8 cellular contexts compared by ENCODE assay signal in the genomic region with DNA sequence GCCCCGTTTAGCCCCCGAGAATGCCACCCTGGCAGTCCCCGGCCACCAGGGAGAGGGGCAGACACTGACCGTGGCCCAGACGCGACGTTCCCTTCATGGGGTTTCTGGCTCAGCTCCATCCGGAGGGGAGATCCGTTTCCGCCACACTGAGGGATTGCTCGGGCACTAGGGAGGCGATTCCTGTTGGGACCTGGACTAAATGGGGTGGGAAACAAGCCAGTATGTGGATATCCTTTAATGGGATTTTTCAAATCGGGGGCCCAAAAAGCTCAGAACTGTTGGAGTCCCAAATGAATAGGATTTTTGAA. TPM values are rescaled to one million over a fixed set of nuclear protein-coding genes. Genes with fewer than 3 reads are reported as not detected.
DNase-seq lines count a peak whose midpoint lies in the region; ATAC-seq, FAIRE-seq and TF ChIP-seq lines count a peak whose summit lies in the region.
"Not testable (repeated sequence)": the region's sequence is repeated elsewhere in the genome, so short reads cannot be mapped to it uniquely, and the experiment has no call there.

No MANE protein-coding gene starts in this region.

- not testable (repeated sequence) for H3K79me2 ChIP-seq in H1 (ENCODE audit: control insufficient read depth in 1 of 2, insufficient read depth in 2 of 2, low read length in 2 of 2)

- H4K91ac ChIP-seq in H1 (replicated peaks; ENCODE audit: insufficient read length, low read length) = not testable (repeated sequence)

- peak overlapping the region; percentile 68 to 93 for H3K27ac Mint-ChIP-seq in activated naive CD4-positive, alpha-beta T cell treated with anti-CD3 and anti-CD28 coated beads, Interleukin-2, amount 50 U/mL, for 72 hours
- H3K27ac Mint-ChIP-seq in nephron; stimulated activated naive CD8-positive, alpha-beta T cell treated with anti-CD3 and anti-CD28 coated beads, Interleukin-15, Interleukin-2, amounts not matched to agents 100 ng/mL and 50 ng/mL, for 24 hours: not testable (repeated sequence)

- not testable (repeated sequence) for H2AFZ ChIP-seq in H1 (ENCODE audit: low read length)

- H3K9me3 ChIP-seq in BLaER1 treated with 17β-estradiol and CSF1 and Interleukin-3, amounts not matched to agents 10 nM and 100 nM (replicated peaks in 1 of 11); SJSA1 (replicated peaks); H1 (ENCODE audit: insufficient read depth in 2 of 2, low read depth in 1 of 2, low read length in 1 of 2): not testable (repeated sequence)

- not testable (repeated sequence) for H4K20me1 ChIP-seq in BLaER1 treated with 17β-estradiol and CSF1 and Interleukin-3, amounts not matched to agents 10 nM and 100 nM; H1 (replicated peaks in 1 of 2; ENCODE audit: control insufficient read depth in 1 of 2, insufficient read depth in 2 of 2, low read length in 2 of 2)

- H3K4me3 Mint-ChIP-seq in nephron = peak overlapping the region; percentile 79 to 85 (median 79)
- H3K4me3 Mint-ChIP-seq in stimulated activated naive CD8-positive, alpha-beta T cell treated with anti-CD3 and anti-CD28 coated beads, Interleukin-15, Interleukin-2, amounts not matched to agents 100 ng/mL and 50 ng/mL, for 24 hours = peak overlapping the region; percentile 65

- H3K4me1 Mint-ChIP-seq in nephron; stimulated activated naive CD8-positive, alpha-beta T cell treated with anti-CD3 and anti-CD28 coated beads, Interleukin-15, Interleukin-2, amounts not matched to agents 100 ng/mL and 50 ng/mL, for 24 hours (ENCODE audit: low read depth): not testable (repeated sequence)

- peak overlapping the region; percentile 77 to 85 (median 82); a peak in 21 of 22 replicates for H3K9ac ChIP-seq in BLaER1 treated with 17β-estradiol and CSF1 and Interleukin-3, amounts not matched to agents 10 nM and 100 nM
- not testable (repeated sequence) for H3K9ac ChIP-seq in H1 (replicated peaks in 1 of 4; ENCODE audit: extremely low read depth in 1 of 4, low read depth in 3 of 4, low read length in 3 of 4)

- H3K23me2 ChIP-seq in H1 (ENCODE audit: low read depth, low read length) = not testable (repeated sequence)

- H3K4me2 ChIP-seq in BLaER1 treated with 17β-estradiol and CSF1 and Interleukin-3, amounts not matched to agents 10 nM and 100 nM = peak overlapping the region; percentile 61 to 78 (median 70)
- peak overlapping the region; percentile 38 to 58 for H3K4me2 ChIP-seq in H1 (ENCODE audit: insufficient read depth in 1 of 2, low read depth in 2 of 2, low read length in 2 of 2)

- H3K4me1 ChIP-seq in BLaER1 treated with 17β-estradiol and CSF1 and Interleukin-3, amounts not matched to agents 10 nM and 100 nM = peaks cover 0 to 14% (median 2%) of the 10 kb centered on the region in 10 experiments; a peak in 9 of 20 replicates
- H3K4me1 ChIP-seq in SJSA1 (replicated peaks); H1 (replicated peaks in 1 of 4; ENCODE audit: control insufficient read depth in 3 of 4, insufficient read depth in 4 of 4, low read length in 3 of 4): not testable (repeated sequence)

- not testable (repeated sequence) for H3K18ac ChIP-seq in H1 (ENCODE audit: extremely low read depth, low read length)

- peak overlapping the region; percentile 55 to 78 (median 70) for H3K4me3 ChIP-seq in BLaER1 treated with 17β-estradiol and CSF1 and Interleukin-3, amounts not matched to agents 10 nM and 100 nM
- H3K4me3 ChIP-seq in HFF-Myc (replicated peaks; ENCODE audit: low read depth, low read length) (peak overlapping the region; percentile 53), SJSA1 (peak overlapping the region; percentile 50; the same call in 1 of the 2 replicates), H1 (ENCODE audit: extremely low read depth in 1 of 4, insufficient read depth in 2 of 4, low read depth in 3 of 4, low read length in 4 of 4) (peak overlapping the region; percentile 56 to 68 (median 61); a peak in 7 of 8 replicates), iPS-11a (ENCODE audit: low read depth, low read length) (peak overlapping the region; percentile 62)

- H3K36me3 Mint-ChIP-seq in activated naive CD4-positive, alpha-beta T cell treated with anti-CD3 and anti-CD28 coated beads, Interleukin-2, amount 50 U/mL, for 72 hours; nephron (ENCODE audit: low read depth); stimulated activated naive CD8-positive, alpha-beta T cell treated with anti-CD3 and anti-CD28 coated beads, Interleukin-15, Interleukin-2, amounts not matched to agents 100 ng/mL and 50 ng/mL, for 24 hours (ENCODE audit: low read depth): not testable (repeated sequence)

- not testable (repeated sequence) for TF ChIP-seq RAD21 in H1 (IDR thresholded peaks at IDR 0.05 in 1 of 2, conservative IDR thresholded peaks at IDR 0.05 in 1 of 2; ENCODE audit: low read depth in 2 of 2, low read length in 2 of 2)

- H4K8ac ChIP-seq in H1 (ENCODE audit: extremely low read depth, insufficient read depth, low read length) = not testable (repeated sequence)

- peaks cover 0 to 12% (median 0%) of the 10 kb centered on the region in 11 experiments; a peak in 5 of 22 replicates for H3K36me3 ChIP-seq in BLaER1 treated with 17β-estradiol and CSF1 and Interleukin-3, amounts not matched to agents 10 nM and 100 nM
- H3K36me3 ChIP-seq in SJSA1; H1 (ENCODE audit: control insufficient read depth in 2 of 4, insufficient read depth in 4 of 4, low read length in 3 of 4): not testable (repeated sequence)

- TF ChIP-seq EP300 in H1 (IDR thresholded peaks at IDR 0.05; ENCODE audit: borderline replicate concordance in 1 of 2, low read depth in 2 of 2, low read length in 2 of 2) = not testable (repeated sequence)

- H4K5ac ChIP-seq in H1 (ENCODE audit: insufficient read length, low read depth, low read length) = not testable (repeated sequence)

- not testable (repeated sequence) for H2BK15ac ChIP-seq in H1 (ENCODE audit: low read length)

- not testable (repeated sequence) for H3K56ac ChIP-seq in H1 (replicated peaks; ENCODE audit: insufficient read length, low read depth, low read length)

- H2BK5ac ChIP-seq in H1 (ENCODE audit: low read depth, low read length) = not testable (repeated sequence)

- FAIRE-seq in H1 (lab: Jason Lieb, UNC) = not testable (repeated sequence)

- TF ChIP-seq CTCF in HFF-Myc (IDR thresholded peaks at IDR 0.05; ENCODE audit: low read depth, low read length, missing control alignments); H1 (IDR thresholded peaks at IDR 0.05; ENCODE audit: control extremely low read depth in 1 of 3, insufficient read depth in 1 of 3, low read depth in 1 of 3, low read length in 3 of 3); nephron (IDR thresholded peaks at IDR 0.05; ENCODE audit: unreplicated experiment in 3 of 3): not testable (repeated sequence)

- DNase-seq in HFF-Myc (ENCODE audit: extremely low read depth, low read depth); SJSA1 (ENCODE audit: low read depth in 1 of 2, low spot score in 2 of 2); activated naive CD4-positive, alpha-beta T cell treated with anti-CD3 and anti-CD28 coated beads, Interleukin-2, amount 50 U/mL, for 72 hours (ENCODE audit: low spot score in 2 of 2); H1 (ENCODE audit: low read depth in 1 of 2, low spot score in 2 of 2): not testable (repeated sequence)

- H2BK120ac ChIP-seq in H1 (replicated peaks; ENCODE audit: low read depth, low read length) = not testable (repeated sequence)

- not testable (repeated sequence) for H3K14ac ChIP-seq in H1 (ENCODE audit: insufficient read length)

- not testable (repeated sequence) for H3K9me3 Mint-ChIP-seq in activated naive CD4-positive, alpha-beta T cell treated with anti-CD3 and anti-CD28 coated beads, Interleukin-2, amount 50 U/mL, for 72 hours; nephron; stimulated activated naive CD8-positive, alpha-beta T cell treated with anti-CD3 and anti-CD28 coated beads, Interleukin-15, Interleukin-2, amounts not matched to agents 100 ng/mL and 50 ng/mL, for 24 hours

- not testable (repeated sequence) for H2BK20ac ChIP-seq in H1 (ENCODE audit: low read length)

- H3K23ac ChIP-seq in H1 (ENCODE audit: insufficient read length) = not testable (repeated sequence)

- not testable (repeated sequence) for H3K79me1 ChIP-seq in H1 (ENCODE audit: low read depth, low read length)

- not testable (repeated sequence) for H3K27me3 Mint-ChIP-seq in nephron (ENCODE audit: low read depth); stimulated activated naive CD8-positive, alpha-beta T cell treated with anti-CD3 and anti-CD28 coated beads, Interleukin-15, Interleukin-2, amounts not matched to agents 100 ng/mL and 50 ng/mL, for 24 hours

- TF ChIP-seq POLR2A in H1 (IDR thresholded peaks at IDR 0.05; ENCODE audit: control extremely low read depth in 1 of 2, low read depth in 2 of 2, low read length in 2 of 2) = not testable (repeated sequence)

- WGBS in H1 (ENCODE audit: extremely low coverage in 1 of 2, insufficient coverage in 1 of 2, insufficient read length in 1 of 2, insufficient replicate concordance in 2 of 2, low coverage in 1 of 2, low lambda C conversion rate in 2 of 2, missing lambda C conversion rate in 1 of 2), 2 experiments = 75% methylated on average over 1 of the region's 13 CpGs; no CpG with 5 or more reads in 1 of the 2 experiments

- not testable (repeated sequence) for H3K27me3 ChIP-seq in BLaER1 treated with 17β-estradiol and CSF1 and Interleukin-3, amounts not matched to agents 10 nM and 100 nM; SJSA1 (replicated peaks); H1 (replicated peaks in 1 of 4; ENCODE audit: control insufficient read depth in 3 of 4, extremely low read depth in 1 of 4, insufficient read depth in 3 of 4, low read length in 3 of 4)

- peak overlapping the region in 7 of 11 experiments; percentile 69 to 86 (median 79); a peak in 11 of 22 replicates for H3K27ac ChIP-seq in BLaER1 treated with 17β-estradiol and CSF1 and Interleukin-3, amounts not matched to agents 10 nM and 100 nM
- not testable (repeated sequence) for H3K27ac ChIP-seq in SJSA1; H1 (ENCODE audit: low read depth, low read length)

- H2AK5ac ChIP-seq in H1 (ENCODE audit: low read depth, low read length) = not testable (repeated sequence)

- not testable (repeated sequence) for H3K4ac ChIP-seq in H1 (replicated peaks; ENCODE audit: insufficient read length, low read depth, low read length)

- CTCF ChIA-PET in H1 (lab: Charles Lee; ENCODE audit: partially characterized antibody) = not testable (repeated sequence)

- not testable (repeated sequence) for H2BK12ac ChIP-seq in H1 (ENCODE audit: low read depth, low read length)

- ATAC-seq in activated naive CD4-positive, alpha-beta T cell treated with anti-CD3 and anti-CD28 coated beads, Interleukin-2, amount 50 U/mL, for 72 hours = not testable (repeated sequence)

- POLR2A ChIA-PET in H1 (lab: Charles Lee; ENCODE audit: partially characterized antibody) = not testable (repeated sequence)

RNA-seq across cellular contexts. Expression of gene WASHC2A, which starts 0.6 kb away (rescaled TPM):
- total RNA-seq in SJSA1 (2014; rRNA removed; shearing (Covaris generic)) = 20.8 and 22.3 TPM in 2 replicates
- 10 to 100 TPM; 30.8 to 33.2 TPM for total RNA-seq in activated naive CD4-positive, alpha-beta T cell treated with anti-CD3 and anti-CD28 coated beads, Interleukin-2, amount 50 U/mL, for 72 hours
- 29.7 and 37.0 TPM in 2 replicates for total RNA-seq in H1 (2021; fragmentation: NEBNext Ultra II Directional; extraction: Animal tissue kit (Norgen Biotek cat#: 25700))
- polyA plus RNA-seq in H1 (2011; rRNA removed) = 6.0 and 7.5 TPM in 2 replicates
- 13.1 TPM for polyA plus RNA-seq in H1 (2011; cell fraction: cytosol; rRNA removed)
- polyA plus RNA-seq in H1 (2011; cell fraction: nucleus; rRNA removed) = 14.6 TPM
- polyA plus RNA-seq in H1 (2012, experiment 1 of 2) = 18.6 to 29.0 TPM (median 22.5 TPM) in 4 replicates
- polyA plus RNA-seq in H1 (2012, experiment 2 of 2) = 2.5 TPM
- 19.1 TPM for polyA plus RNA-seq in H1 (2013, experiment 1 of 2)
- 16.2 TPM for polyA plus RNA-seq in H1 (2013, experiment 2 of 2)
- polyA minus RNA-seq in H1 (2011; rRNA and poly(A)+ RNA removed) = 17.0 and 21.3 TPM in 2 replicates
- polyA minus RNA-seq in H1 (2011; cell fraction: cytosol; rRNA and poly(A)+ RNA removed) = 21.4 TPM
- 15.6 TPM for polyA minus RNA-seq in H1 (2011; cell fraction: nucleus; rRNA and poly(A)+ RNA removed)
